11 cellular contexts compared by ENCODE assay signal in genomic region chr5:114418546-114419388, GRCh38.
DNase-seq lines count a peak whose midpoint lies in the region; ATAC-seq and TF ChIP-seq lines count a peak whose summit lies in the region.
"Had no signal": no experiment of that assay in that cellular context is flagged by ENCODE, and none has a peak within 500 bp of the region (broad histone marks: within the 10 kb centered on the region; RNA-seq: fewer than 3 reads in every experiment).

No MANE protein-coding gene starts in this region.

- in situ Hi-C loops in brain microvascular endothelial cell (cut with HindIII; ENCODE audit: low pct_ligation_motif_present, low sequenced_read_pairs) = no loop called here

- DNase-seq in globus pallidus (ENCODE audit: low spot score) (peak; percentile 25), NCI-H226 (no peak), brain microvascular endothelial cell (no peak), NCI-H1092 (lab: John Stamatoyannopoulos, UW) (no peak), tibial artery (no peak)
- DNase-seq: DMS79; naive thymus-derived CD4-positive, alpha-beta T cell; SHP77 had no signal

- no peaks in the 10 kb centered on the region for H3K36me3 ChIP-seq in brain microvascular endothelial cell (replicated peaks)
- no peaks in the 10 kb centered on the region for H3K36me3 ChIP-seq in tibial artery

- intact Hi-C loops in tibial artery (cut with DNase I; ENCODE audit: low total_unique reads) = no loop called here

- H3K9me3 ChIP-seq in tibial artery = no peaks in the 10 kb centered on the region

- no peak overlapping the region for H3K27ac ChIP-seq in brain microvascular endothelial cell
- no peak overlapping the region for H3K27ac ChIP-seq in tibial artery

- H3K4me1 ChIP-seq in tibial artery = no peaks in the 10 kb centered on the region

- TF ChIP-seq CTCF in brain microvascular endothelial cell (IDR thresholded peaks at IDR 0.05; ENCODE audit: low read depth, low read length, missing control alignments) (no peak), tibial artery (IDR thresholded peaks at IDR 0.05) (no peak)

- ATAC-seq in GM18868 (IDR thresholded peaks at IDR 0.05; ENCODE audit: unreplicated experiment) (peak; percentile 98), HG02588 (IDR thresholded peaks at IDR 0.05; ENCODE audit: unreplicated experiment) (peak; percentile 96), HG03520 (IDR thresholded peaks at IDR 0.05; ENCODE audit: unreplicated experiment) (peak; percentile 99)
- ATAC-seq: naive thymus-derived CD4-positive, alpha-beta T cell had no signal

- H3K27me3 ChIP-seq in brain microvascular endothelial cell (replicated peaks) (no peaks in the 10 kb centered on the region), tibial artery (no peaks in the 10 kb centered on the region)

- no peak overlapping the region for H3K4me3 ChIP-seq in brain microvascular endothelial cell (ENCODE audit: low read depth, low read length)
- H3K4me3 ChIP-seq in tibial artery = no peak overlapping the region
